ENCODE assay signal across 13 cellular contexts in genomic region chr2:78351208-78351607, GRCh38.
A peak's percentile ranks its signal among the peaks of the same experiment; 100 is the strongest.
DNase-seq lines count a peak whose midpoint lies in the region; ATAC-seq, FAIRE-seq and TF ChIP-seq lines count a peak whose summit lies in the region.
"Had no signal": no experiment of that assay in that cellular context is flagged by ENCODE, and none has a peak within 500 bp of the region (broad histone marks: within the 10 kb centered on the region; RNA-seq: fewer than 3 reads in every experiment).

No MANE protein-coding gene starts in this region.

- H3K4me3 Mint-ChIP-seq in HFFc6 = no peak overlapping the region
- H3K4me3 Mint-ChIP-seq: dendritic cell treated with granulocyte-macrophage colony-stimulating factor and Interleukin-4, amounts not matched to agents 40 ng/mL and 50 ng/mL, for 4 days had no signal

- H3K4me1 ChIP-seq in Panc1 (ENCODE audit: control insufficient read depth, insufficient read depth, low read length) = no peaks in the 10 kb centered on the region

- no peaks in the 10 kb centered on the region for H3K27me3 Mint-ChIP-seq in HFFc6 (ENCODE audit: insufficient read depth)
- H3K27me3 Mint-ChIP-seq: dendritic cell treated with granulocyte-macrophage colony-stimulating factor and Interleukin-4, amounts not matched to agents 40 ng/mL and 50 ng/mL, for 4 days had no signal

- H3K27ac Mint-ChIP-seq in HFFc6 = no peak overlapping the region
- H3K27ac Mint-ChIP-seq: dendritic cell treated with granulocyte-macrophage colony-stimulating factor and Interleukin-4, amounts not matched to agents 40 ng/mL and 50 ng/mL, for 4 days had no signal

- DNase-seq in ACHN = peak; percentile 27
- DNase-seq in HFFc6 = no peak
- DNase-seq in Panc1 (ENCODE audit: low read depth, low spot score) = no peak
- no peak for DNase-seq in frontal cortex (ENCODE audit: low spot score in 2 of 2)
- DNase-seq in T-helper 1 cell = no peak
- no peak for DNase-seq in cerebellum (ENCODE audit: low spot score)
- DNase-seq in NCI-H2196 treated with DMSO at 0.1 percent for 48 hours (lab: John Stamatoyannopoulos, UW; ENCODE audit: unreplicated experiment) = no peak
- DNase-seq: activated effector memory CD4-positive, alpha-beta T cell treated with anti-CD3 and anti-CD28 coated beads, Interleukin-2, amount 50 U/mL, for 16 hours; hippocampal formation; stimulated activated CD4-positive, alpha-beta T cell treated with anti-CD3 and anti-CD28 coated beads, Interleukin-2, amount 100 ng/mL, for 24 hours had no signal

- no peaks in the 10 kb centered on the region for H3K27me3 ChIP-seq in Panc1 (ENCODE audit: control insufficient read depth, insufficient read depth, low read length)

- H3K9me3 Mint-ChIP-seq in HFFc6 = peaks cover 26% of the 10 kb centered on the region
- H3K9me3 Mint-ChIP-seq: dendritic cell treated with granulocyte-macrophage colony-stimulating factor and Interleukin-4, amounts not matched to agents 40 ng/mL and 50 ng/mL, for 4 days had no signal

- H3K36me3 ChIP-seq in Panc1 (ENCODE audit: control insufficient read depth, insufficient read depth, low read length) = no peaks in the 10 kb centered on the region
- H3K36me3 ChIP-seq: thoracic aorta had no signal

- H3K9me3 ChIP-seq in Panc1 (ENCODE audit: control insufficient read depth, insufficient read depth, low read depth, low read length) = no peaks in the 10 kb centered on the region
- H3K9me3 ChIP-seq: thoracic aorta had no signal

- POLR2A ChIA-PET in Panc1 (lab: Charles Lee) = no interaction called here

- no peak for ATAC-seq in Panc1
- no peak for ATAC-seq in HG03520 (IDR thresholded peaks at IDR 0.05; ENCODE audit: unreplicated experiment)

- H3K27ac ChIP-seq in Panc1 (ENCODE audit: low read length) = no peak overlapping the region
- H3K27ac ChIP-seq: thoracic aorta had no signal

- peak; percentile 60 for FAIRE-seq in frontal cortex (lab: Jason Lieb, UNC)

- TF ChIP-seq CTCF in HFFc6 (IDR thresholded peaks at IDR 0.05) (peak; percentile 51; the same call in 1 of the 2 replicates), Panc1 (IDR thresholded peaks at IDR 0.05) (peak; percentile 17; the same call in 1 of the 2 replicates)

- in situ Hi-C loops in ACHN (cut with HindIII; ENCODE audit: low pct_ligation_motif_present, low pct_unique_long_range_greater_than_20kb, low sequenced_read_pairs) (no loop called here), Panc1 (cut with HindIII; ENCODE audit: low pct_unique_long_range_greater_than_20kb, low sequenced_read_pairs) (no loop called here)

- CTCF ChIA-PET in Panc1 (lab: Charles Lee) = no interaction called here

- no peak overlapping the region for H3K4me3 ChIP-seq in Panc1 (ENCODE audit: low read depth in 2 of 2, low read length in 2 of 2)
- H3K4me3 ChIP-seq: thoracic aorta had no signal

- BruUV-seq in Panc1 (replicated peaks; lab: Mats Ljungman, UMichigan) = no TSS peak

- H3K4me1 Mint-ChIP-seq in HFFc6 (ENCODE audit: low read depth) = no peaks in the 10 kb centered on the region

- intact Hi-C loops in Panc1 (cut with micrococcal nuclease; ENCODE audit: unreplicated experiment) = no loop called here

- H3K36me3 Mint-ChIP-seq in HFFc6 (ENCODE audit: low read depth) = peaks cover under 1% of the 10 kb centered on the region; the same call in 1 of the 2 replicates
